In the genomic region with DNA sequence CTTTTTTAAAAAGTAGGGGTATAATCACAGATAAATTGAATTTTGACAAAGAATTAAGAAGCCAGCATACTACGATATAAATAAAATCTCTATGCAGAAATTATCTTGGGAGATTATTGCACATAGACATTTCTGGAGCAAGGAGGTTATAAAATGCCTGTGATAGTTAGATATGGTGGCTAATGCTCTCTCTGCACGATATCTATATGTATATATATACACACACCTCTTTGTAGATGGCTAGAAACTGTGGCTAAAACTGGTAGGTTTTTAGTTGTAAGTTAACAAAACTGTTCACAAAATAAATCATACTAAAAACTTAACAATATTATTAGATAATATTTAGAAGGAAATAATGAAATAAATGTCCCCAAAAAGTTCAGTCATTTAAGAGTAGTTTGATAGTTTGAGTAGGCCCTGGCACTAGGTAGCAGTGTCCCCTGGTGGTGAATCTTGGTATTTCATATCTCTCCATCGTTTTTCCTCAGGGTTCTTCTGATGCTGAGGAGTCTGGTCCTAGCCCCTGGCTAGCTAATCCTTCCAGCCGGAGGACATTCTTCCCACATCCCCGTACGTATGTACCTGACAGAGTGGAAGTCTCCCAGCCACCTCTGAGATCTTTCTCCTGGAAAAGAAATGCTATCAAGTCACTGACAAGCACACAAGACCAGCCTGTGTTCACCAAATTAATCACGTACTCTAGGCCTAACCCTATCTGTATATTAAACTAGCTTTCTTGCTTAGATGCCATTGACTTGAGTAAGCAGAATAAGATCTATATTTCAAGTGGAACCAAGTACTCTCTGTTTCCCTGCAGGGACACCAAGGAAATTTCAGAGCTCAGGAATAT, we compare ENCODE assay signal across 2 cellular contexts.
TF ChIP-seq lines count a peak whose summit lies in the region.

No MANE protein-coding gene starts in this region.

TF ChIP-seq in HEK293, 187 proteins besides CTCF, POLR2A, EP300 and RAD21 (continued from another document):
- TF ChIP-seq ZNF654 (tag by site-specific recombination; IDR thresholded peaks at IDR 0.05; ENCODE audit: low read depth): peak; percentile 59
- TF ChIP-seq, protein P1, sequence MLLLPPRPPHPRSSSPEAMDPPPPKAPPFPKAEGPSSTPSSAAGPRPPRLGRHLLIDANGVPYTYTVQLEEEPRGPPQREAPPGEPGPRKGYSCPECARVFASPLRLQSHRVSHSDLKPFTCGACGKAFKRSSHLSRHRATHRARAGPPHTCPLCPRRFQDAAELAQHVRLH (tag by site-specific recombination; IDR thresholded peaks at IDR 0.05): no peak

TF ChIP-seq in SK-N-SH treated with all-trans-retinoic acid at 6 μM for 48 hours, 23 proteins besides CTCF, POLR2A, EP300 and RAD21 (continued from another document):
- TF ChIP-seq, protein P2, sequence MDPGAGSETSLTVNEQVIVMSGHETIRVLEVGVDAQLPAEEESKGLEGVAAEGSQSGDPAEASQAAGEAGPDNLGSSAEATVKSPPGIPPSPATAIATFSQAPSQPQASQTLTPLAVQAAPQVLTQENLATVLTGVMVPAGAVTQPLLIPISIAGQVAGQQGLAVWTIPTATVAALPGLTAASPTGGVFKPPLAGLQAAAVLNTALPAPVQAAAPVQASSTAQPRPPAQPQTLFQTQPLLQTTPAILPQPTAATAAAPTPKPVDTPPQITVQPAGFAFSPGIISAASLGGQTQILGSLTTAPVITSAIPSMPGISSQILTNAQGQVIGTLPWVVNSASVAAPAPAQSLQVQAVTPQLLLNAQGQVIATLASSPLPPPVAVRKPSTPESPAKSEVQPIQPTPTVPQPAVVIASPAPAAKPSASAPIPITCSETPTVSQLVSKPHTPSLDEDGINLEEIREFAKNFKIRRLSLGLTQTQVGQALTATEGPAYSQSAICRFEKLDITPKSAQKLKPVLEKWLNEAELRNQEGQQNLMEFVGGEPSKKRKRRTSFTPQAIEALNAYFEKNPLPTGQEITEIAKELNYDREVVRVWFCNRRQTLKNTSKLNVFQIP (CRISPR knock-in tag; IDR thresholded peaks at IDR 0.05; ENCODE audit: borderline replicate concordance, low read depth): no peak
- no peak for TF ChIP-seq ARNTL (CRISPR knock-in tag; IDR thresholded peaks at IDR 0.05; ENCODE audit: borderline replicate concordance, low read depth)
- TF ChIP-seq, protein P3, sequence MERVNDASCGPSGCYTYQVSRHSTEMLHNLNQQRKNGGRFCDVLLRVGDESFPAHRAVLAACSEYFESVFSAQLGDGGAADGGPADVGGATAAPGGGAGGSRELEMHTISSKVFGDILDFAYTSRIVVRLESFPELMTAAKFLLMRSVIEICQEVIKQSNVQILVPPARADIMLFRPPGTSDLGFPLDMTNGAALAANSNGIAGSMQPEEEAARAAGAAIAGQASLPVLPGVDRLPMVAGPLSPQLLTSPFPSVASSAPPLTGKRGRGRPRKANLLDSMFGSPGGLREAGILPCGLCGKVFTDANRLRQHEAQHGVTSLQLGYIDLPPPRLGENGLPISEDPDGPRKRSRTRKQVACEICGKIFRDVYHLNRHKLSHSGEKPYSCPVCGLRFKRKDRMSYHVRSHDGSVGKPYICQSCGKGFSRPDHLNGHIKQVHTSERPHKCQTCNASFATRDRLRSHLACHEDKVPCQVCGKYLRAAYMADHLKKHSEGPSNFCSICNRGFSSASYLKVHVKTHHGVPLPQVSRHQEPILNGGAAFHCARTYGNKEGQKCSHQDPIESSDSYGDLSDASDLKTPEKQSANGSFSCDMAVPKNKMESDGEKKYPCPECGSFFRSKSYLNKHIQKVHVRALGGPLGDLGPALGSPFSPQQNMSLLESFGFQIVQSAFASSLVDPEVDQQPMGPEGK (CRISPR knock-in tag; IDR thresholded peaks at IDR 0.05; ENCODE audit: borderline replicate concordance): no peak
- TF ChIP-seq, protein P4, sequence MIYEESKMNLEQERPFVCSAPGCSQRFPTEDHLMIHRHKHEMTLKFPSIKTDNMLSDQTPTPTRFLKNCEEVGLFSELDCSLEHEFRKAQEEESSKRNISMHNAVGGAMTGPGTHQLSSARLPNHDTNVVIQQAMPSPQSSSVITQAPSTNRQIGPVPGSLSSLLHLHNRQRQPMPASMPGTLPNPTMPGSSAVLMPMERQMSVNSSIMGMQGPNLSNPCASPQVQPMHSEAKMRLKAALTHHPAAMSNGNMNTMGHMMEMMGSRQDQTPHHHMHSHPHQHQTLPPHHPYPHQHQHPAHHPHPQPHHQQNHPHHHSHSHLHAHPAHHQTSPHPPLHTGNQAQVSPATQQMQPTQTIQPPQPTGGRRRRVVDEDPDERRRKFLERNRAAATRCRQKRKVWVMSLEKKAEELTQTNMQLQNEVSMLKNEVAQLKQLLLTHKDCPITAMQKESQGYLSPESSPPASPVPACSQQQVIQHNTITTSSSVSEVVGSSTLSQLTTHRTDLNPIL (CRISPR knock-in tag; IDR thresholded peaks at IDR 0.05; ENCODE audit: low read depth): no peak
